Comparison of ENCODE assay signal across 25 cellular contexts in the genomic region with DNA sequence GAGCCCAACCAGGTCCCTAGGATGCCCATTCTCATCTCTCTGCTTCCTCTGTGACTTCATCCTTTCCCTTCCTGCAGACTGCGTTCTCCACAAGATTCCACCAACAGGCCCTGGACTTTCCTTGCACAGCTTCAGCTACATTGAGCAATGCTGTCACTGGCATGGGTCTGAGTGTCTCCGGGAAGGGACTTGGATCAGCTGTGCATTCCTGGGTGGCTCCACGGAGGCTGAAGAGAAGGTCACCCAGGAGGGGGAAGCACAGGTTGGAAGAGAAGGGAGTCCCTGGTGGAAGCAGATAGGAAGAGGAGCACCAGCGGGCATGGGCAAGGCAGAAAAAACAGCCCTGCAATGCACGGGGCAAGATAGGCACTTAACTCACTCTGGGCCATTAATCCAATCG.
DNase-seq lines count a peak whose midpoint lies in the region; ATAC-seq and TF ChIP-seq lines count a peak whose summit lies in the region.
"Had no signal": no experiment of that assay in that cellular context is flagged by ENCODE, and none has a peak within 500 bp of the region (broad histone marks: within the 10 kb centered on the region; RNA-seq: fewer than 3 reads in every experiment).

No MANE protein-coding gene starts in this region.

- H3K4me2 ChIP-seq in skeletal muscle satellite cell (ENCODE audit: low read length): peak overlapping the region; percentile 64
- H3K4me2 ChIP-seq: GM23338 had no signal

- peaks cover 39% of the 10 kb centered on the region for H3K4me1 Mint-ChIP-seq in T-helper 2 cell treated with Interferon-gamma antibody and Interleukin-4, amounts not matched to agents 5 μg/mL and 100 μg/mL, for 36 hours (ENCODE audit: low read depth)
- H3K4me1 Mint-ChIP-seq: GM23338 had no signal

- intact Hi-C loops in breast epithelium (cut with DNase I; ENCODE audit: low total_unique reads): no loop called here

- H3K4me3 Mint-ChIP-seq in T-helper 2 cell treated with Interferon-gamma antibody and Interleukin-4, amounts not matched to agents 5 μg/mL and 100 μg/mL, for 36 hours: no peak overlapping the region
- H3K4me3 Mint-ChIP-seq: activated B cell treated with CpG ODN at 0.5 μM for 24 hours; activated CD4-positive, alpha-beta memory T cell treated with anti-CD3 and anti-CD28 coated beads, Interleukin-2, amount 10 ng/mL, durations not matched to agents 7 days and 5 days; activated T-cell treated with anti-CD3 and anti-CD28 coated beads, Interleukin-2, amount 50 U/mL, for 4 hours; brain; GM23338; type B pancreatic cell had no signal

- peaks cover 13% of the 10 kb centered on the region for H3K4me1 ChIP-seq in RWPE2 (ENCODE audit: insufficient read depth, poor library complexity, severe bottlenecking)
- no peaks in the 10 kb centered on the region for H3K4me1 ChIP-seq in breast epithelium
- peaks cover 24% of the 10 kb centered on the region for H3K4me1 ChIP-seq in skeletal muscle satellite cell (ENCODE audit: control insufficient read depth, insufficient read depth, low read length)

- no peak overlapping the region for H3K4me3 ChIP-seq in RWPE2 (ENCODE audit: severe bottlenecking)
- no peak overlapping the region for H3K4me3 ChIP-seq in breast epithelium
- no peak overlapping the region for H3K4me3 ChIP-seq in skeletal muscle satellite cell (ENCODE audit: low read length)
- H3K4me3 ChIP-seq: GM23338 had no signal

- TF ChIP-seq CTCF in RWPE2 (IDR thresholded peaks at IDR 0.05; ENCODE audit: poor library complexity, severe bottlenecking): no peak
- TF ChIP-seq CTCF in breast epithelium (IDR thresholded peaks at IDR 0.05): no peak

- H3K27me3 ChIP-seq in RWPE2 (ENCODE audit: insufficient read depth, poor library complexity, severe bottlenecking): no peaks in the 10 kb centered on the region
- no peaks in the 10 kb centered on the region for H3K27me3 ChIP-seq in breast epithelium
- peaks cover 4% of the 10 kb centered on the region for H3K27me3 ChIP-seq in skeletal muscle satellite cell (ENCODE audit: control insufficient read depth, insufficient read depth, low read length)
- H3K27me3 ChIP-seq: neutrophil had no signal

- peaks cover 5% of the 10 kb centered on the region for H3K27me3 Mint-ChIP-seq in T-helper 2 cell treated with Interferon-gamma antibody and Interleukin-4, amounts not matched to agents 5 μg/mL and 100 μg/mL, for 36 hours (ENCODE audit: low read depth)

- ATAC-seq in RWPE2 (ENCODE audit: low read depth): no peak; the same call in 2 of the 3 replicates
- ATAC-seq in GM18511 (IDR thresholded peaks at IDR 0.05; ENCODE audit: unreplicated experiment): no peak
- no peak for ATAC-seq in GM18907 (IDR thresholded peaks at IDR 0.05; ENCODE audit: unreplicated experiment)
- ATAC-seq: esophagus mucosa, GM23338, HepG2 had no signal

- H3K27ac ChIP-seq in RWPE2 (ENCODE audit: poor library complexity, severe bottlenecking) (peak overlapping the region; percentile 7), breast epithelium (peak overlapping the region; percentile 54 to 65)
- H3K27ac ChIP-seq: 22Rv1, neutrophil had no signal

- peaks cover 7% of the 10 kb centered on the region for H3K36me3 Mint-ChIP-seq in T-helper 2 cell treated with Interferon-gamma antibody and Interleukin-4, amounts not matched to agents 5 μg/mL and 100 μg/mL, for 36 hours (ENCODE audit: low read depth)
- H3K36me3 Mint-ChIP-seq: brain, type B pancreatic cell had no signal

- H3K36me3 ChIP-seq in RWPE2 (ENCODE audit: low read depth): no peaks in the 10 kb centered on the region
- H3K36me3 ChIP-seq in breast epithelium: no peaks in the 10 kb centered on the region
- no peaks in the 10 kb centered on the region for H3K36me3 ChIP-seq in skeletal muscle satellite cell (ENCODE audit: insufficient read depth, low read length)
- H3K36me3 ChIP-seq: neutrophil had no signal

- H3K27ac Mint-ChIP-seq in T-helper 2 cell treated with Interferon-gamma antibody and Interleukin-4, amounts not matched to agents 5 μg/mL and 100 μg/mL, for 36 hours: peak overlapping the region; percentile 46
- H3K27ac Mint-ChIP-seq: activated B cell treated with CpG ODN at 0.5 μM for 24 hours; activated CD4-positive, alpha-beta memory T cell treated with anti-CD3 and anti-CD28 coated beads, Interleukin-2, amount 10 ng/mL, durations not matched to agents 7 days and 5 days; GM23338; type B pancreatic cell had no signal

- no peaks in the 10 kb centered on the region for H3K9me3 ChIP-seq in RWPE2 (ENCODE audit: severe bottlenecking)
- H3K9me3 ChIP-seq in breast epithelium: no peaks in the 10 kb centered on the region
- no peaks in the 10 kb centered on the region for H3K9me3 ChIP-seq in skeletal muscle satellite cell (replicated peaks; ENCODE audit: low read length)
- H3K9me3 ChIP-seq: neutrophil had no signal

- no peaks in the 10 kb centered on the region for H3K9me3 Mint-ChIP-seq in T-helper 2 cell treated with Interferon-gamma antibody and Interleukin-4, amounts not matched to agents 5 μg/mL and 100 μg/mL, for 36 hours
- H3K9me3 Mint-ChIP-seq: activated B cell treated with CpG ODN at 0.5 μM for 24 hours, brain had no signal

- no peak for DNase-seq in T-helper 2 cell treated with Interferon-gamma antibody and Interleukin-4, amounts not matched to agents 5 μg/mL and 100 μg/mL, for 36 hours (ENCODE audit: low spot score)
- DNase-seq in T-helper 2 cell (no peak), RWPE2 (ENCODE audit: low spot score) (no peak), breast epithelium (ENCODE audit: low spot score in 2 of 2) (no peak)
- no peak for DNase-seq in activated CD4-positive, alpha-beta T cell treated with anti-CD3 and anti-CD28 coated beads for 48 hours
- DNase-seq: activated B cell treated with CpG ODN at 0.5 μM for 24 hours; activated CD4-positive, alpha-beta memory T cell treated with anti-CD3 and anti-CD28 coated beads, Interleukin-2, amount 10 ng/mL, durations not matched to agents 7 days and 5 days; activated T-cell treated with anti-CD3 and anti-CD28 coated beads, Interleukin-2, amount 50 U/mL, for 4 hours; effector memory CD4-positive, alpha-beta T cell; hippocampal formation; NCI-H1105 treated with DMSO at 0.1 percent for 48 hours; NCI-H2081 treated with DMSO at 0.1 percent for 48 hours; NK-92 treated with Interleukin-12 subunit alpha and Interleukin-12 subunit beta, amount 100 ng/mL, for 24 hours; stimulated activated CD4-positive, alpha-beta T cell treated with anti-CD3 and anti-CD28 coated beads, Interleukin-4, amount 100 ng/mL, for 1 hour; T-helper 9 cell had no signal

- no peak overlapping the region for H3K9ac ChIP-seq in skeletal muscle satellite cell (ENCODE audit: low read depth, low read length)

- TF ChIP-seq POLR2A in breast epithelium (IDR thresholded peaks at IDR 0.05): no peak
